In genomic region chr11:33655842-33656600, GRCh38 we compare ENCODE assay signal across 15 cellular contexts. TPM values are rescaled to one million over a fixed set of nuclear protein-coding genes. Genes with fewer than 3 reads are reported as not detected.
DNase-seq lines count a peak whose midpoint lies in the region; ATAC-seq and TF ChIP-seq lines count a peak whose summit lies in the region.
"Had no signal": no experiment of that assay in that cellular context is flagged by ENCODE, and none has a peak within 500 bp of the region (broad histone marks: within the 10 kb centered on the region; RNA-seq: fewer than 3 reads in every experiment).

No MANE protein-coding gene starts in this region.

- no peaks in the 10 kb centered on the region for H3K27me3 Mint-ChIP-seq in chondrocyte (ENCODE audit: low read depth)

- H3K27ac Mint-ChIP-seq in chondrocyte (ENCODE audit: unreplicated experiment) = no peak overlapping the region
- H3K27ac Mint-ChIP-seq: H9, immature natural killer cell, WTC11 had no signal

- peak; percentile 56 for ATAC-seq in GM18505 (IDR thresholded peaks at IDR 0.05; ENCODE audit: unreplicated experiment)
- peak; percentile 71 for ATAC-seq in GM21529 (IDR thresholded peaks at IDR 0.05; ENCODE audit: unreplicated experiment)
- peak; percentile 76 for ATAC-seq in HG03442 (IDR thresholded peaks at IDR 0.05; ENCODE audit: unreplicated experiment)
- ATAC-seq in GM19452 (IDR thresholded peaks at IDR 0.05; ENCODE audit: unreplicated experiment) = no peak
- ATAC-seq: WTC11 had no signal

- no peak overlapping the region for H3K4me3 Mint-ChIP-seq in chondrocyte (ENCODE audit: unreplicated experiment)
- H3K4me3 Mint-ChIP-seq: H9, immature natural killer cell, WTC11 had no signal

- H3K9me3 Mint-ChIP-seq in chondrocyte (ENCODE audit: low read depth) = no peaks in the 10 kb centered on the region
- H3K9me3 Mint-ChIP-seq: immature natural killer cell had no signal

- no peak for TF ChIP-seq POLR2A in GM18505 (IDR thresholded peaks at IDR 0.05; ENCODE audit: borderline replicate concordance, extremely low read depth, insufficient read depth, insufficient read length)

- DNase-seq in myocyte (ENCODE audit: low read depth) (peak; percentile 87), NOMO-1 (lab: John Stamatoyannopoulos, UW; ENCODE audit: unreplicated experiment in 2 of 2) (no peak), chondrocyte (ENCODE audit: low spot score) (no peak), C1 segment of cervical spinal cord (lab: John Stamatoyannopoulos, UW) (no peak)
- DNase-seq: AML-193, H9, immature natural killer cell, NCI-H2107, stomach had no signal

- peaks cover 8% of the 10 kb centered on the region for H3K4me1 Mint-ChIP-seq in chondrocyte (ENCODE audit: low read depth)
- H3K4me1 Mint-ChIP-seq: immature natural killer cell had no signal

- no peak for TF ChIP-seq CTCF in chondrocyte (IDR thresholded peaks at IDR 0.05)

- H3K36me3 Mint-ChIP-seq in chondrocyte (ENCODE audit: low read depth) = peaks cover 2% of the 10 kb centered on the region
- H3K36me3 Mint-ChIP-seq: immature natural killer cell, WTC11 had no signal

RNA-seq across cellular contexts. Expression of gene C11orf91, which starts 44.6 kb away (rescaled TPM):
- total RNA-seq in myocyte (not detected in 2 replicates), chondrocyte (0.50 TPM in 1 of 3 replicates, not detected in the others)
- 0.11 TPM for polyA plus RNA-seq in myocyte (2012)
- total RNA-seq: fibroblast of villous mesenchyme, H9, stomach had no signal
- polyA plus RNA-seq: immature natural killer cell, stomach had no signal
